Comparison of ENCODE assay signal across 20 cellular contexts in genomic region chr4:69026974-69027373, GRCh38.
"Had no signal": no experiment of that assay in that cellular context is flagged by ENCODE, and none has a peak within 500 bp of the region (broad histone marks: within the 10 kb centered on the region; RNA-seq: fewer than 3 reads in every experiment).

No MANE protein-coding gene starts in this region.

- H3K36me3 ChIP-seq: heart right ventricle, ovary, right atrium auricular region, stomach, thoracic aorta, transverse colon had no signal

- H3K27ac ChIP-seq: heart right ventricle, ovary, right atrium auricular region, stomach, thoracic aorta, transverse colon had no signal

- FAIRE-seq: endometrium, frontal cortex, islet of Langerhans, small intestine had no signal

- H3K9me3 ChIP-seq: heart right ventricle, mucosa of descending colon, ovary, right atrium auricular region, stomach, thoracic aorta, transverse colon had no signal

- H3K4me3 ChIP-seq: heart right ventricle, mucosa of descending colon, ovary, right atrium auricular region, stomach, thoracic aorta, transverse colon had no signal

- ATAC-seq: esophagus mucosa; heart right ventricle; naive thymus-derived CD8-positive, alpha-beta T cell had no signal

- H3K27me3 ChIP-seq: heart right ventricle, ovary, right atrium auricular region, stomach, transverse colon had no signal

- H3K4me1 ChIP-seq: heart right ventricle, right atrium auricular region had no signal

- DNase-seq: effector memory CD4-positive, alpha-beta T cell; heart right ventricle; hypothalamus; kidney glomerular epithelial cell; mammary epithelial cell; mucosa of descending colon; naive thymus-derived CD8-positive, alpha-beta T cell; ovary; small intestine; stimulated activated CD4-positive, alpha-beta T cell treated with anti-CD3 and anti-CD28 coated beads, Interleukin-12 subunit alpha, Interleukin-12 subunit beta, amount 100 ng/mL, for 4 hours; stimulated activated naive CD4-positive, alpha-beta T cell; stomach; substantia nigra; transverse colon had no signal
